8 cellular contexts compared by ENCODE assay signal in the genomic region with DNA sequence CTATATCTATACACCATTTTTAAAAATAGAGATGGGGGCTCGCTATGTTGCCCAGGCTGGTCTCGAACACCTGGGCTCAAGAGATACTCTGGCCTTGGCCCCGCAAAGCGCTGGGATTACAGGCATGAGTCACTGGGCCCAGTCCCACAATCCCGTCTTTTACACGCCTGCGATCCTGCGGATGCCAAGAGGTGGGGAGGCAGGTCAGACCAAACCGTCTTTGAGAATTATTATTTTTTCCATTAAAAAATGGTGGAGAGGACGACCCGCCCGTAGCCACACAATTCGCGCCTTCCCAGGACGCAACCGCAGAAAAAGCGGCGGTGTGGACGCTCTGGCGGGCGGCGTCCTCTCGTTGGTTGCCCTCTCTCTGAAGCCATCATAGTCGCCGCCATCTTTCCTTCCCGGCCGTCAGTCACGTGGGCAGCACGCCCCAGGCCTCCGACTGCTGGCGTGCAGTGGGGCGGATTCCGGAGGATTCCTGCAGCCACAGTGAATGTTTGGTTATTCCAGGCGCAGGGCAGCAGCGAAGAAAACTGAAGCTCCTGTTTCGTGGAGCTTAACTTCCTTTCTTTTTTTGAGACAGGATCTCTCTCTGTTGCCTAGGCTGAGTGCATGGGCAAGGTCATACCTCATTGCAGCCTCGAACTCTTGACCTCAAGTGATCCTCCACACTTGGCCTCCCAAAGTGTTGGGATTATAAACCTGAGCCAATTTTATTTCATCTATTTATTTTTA.
A peak's percentile ranks its signal among the peaks of the same experiment; 100 is the strongest.
DNase-seq lines count a peak whose midpoint lies in the region; ATAC-seq and TF ChIP-seq lines count a peak whose summit lies in the region.

No MANE protein-coding gene starts in this region.

- no peaks in the 10 kb centered on the region for H3K36me3 Mint-ChIP-seq in activated T-cell treated with anti-CD3 and anti-CD28 coated beads, Interleukin-2, amount 50 U/mL, for 24 hours (ENCODE audit: low read depth)

- H3K4me1 ChIP-seq in NT2/D1 (ENCODE audit: insufficient read depth, insufficient read length) = no peaks in the 10 kb centered on the region
- peaks cover 9 to 16% of the 10 kb centered on the region in 2 donors for H3K4me1 ChIP-seq in mucosa of rectum (ENCODE audit: control insufficient read depth in 2 of 2, insufficient read depth in 2 of 2, low read length in 2 of 2)

- no peak for TF ChIP-seq CTCF in GM10266 (IDR thresholded peaks at IDR 0.05; ENCODE audit: control insufficient read depth, insufficient read depth, low read depth, missing control alignments)

- ATAC-seq in HG03103 (IDR thresholded peaks at IDR 0.05; ENCODE audit: low read depth, unreplicated experiment) = peak; percentile 68
- no peak for ATAC-seq in GM21390 (IDR thresholded peaks at IDR 0.05; ENCODE audit: unreplicated experiment)

- TF ChIP-seq POLR2A in erythroblast (IDR thresholded peaks at IDR 0.05; ENCODE audit: low read length) = peak; percentile 55

- no peaks in the 10 kb centered on the region for H3K36me3 ChIP-seq in NT2/D1 (ENCODE audit: insufficient read depth, insufficient read length, low read length)
- H3K36me3 ChIP-seq in mucosa of rectum (ENCODE audit: control insufficient read depth in 2 of 2, insufficient read depth in 2 of 2, low read length in 2 of 2) = no peaks in the 10 kb centered on the region

- H3K4me3 ChIP-seq in NT2/D1 (ENCODE audit: insufficient read length, low read depth) = peak overlapping the region; percentile 47
- H3K4me3 ChIP-seq in mucosa of rectum (ENCODE audit: low read length in 2 of 2) = peak overlapping the region; percentile 56 to 71

- H3K9ac ChIP-seq in NT2/D1 (ENCODE audit: insufficient read length, low read depth) = peak overlapping the region; percentile 88
- H3K9ac ChIP-seq in mucosa of rectum (ENCODE audit: low read depth in 1 of 2, low read length in 2 of 2) = peak overlapping the region; percentile 54 to 68

- DNase-seq in GM10266 (ENCODE audit: extremely low spot score) (peak; percentile 81), NT2/D1 (ENCODE audit: low read depth, low spot score) (peak; percentile 92), erythroblast (lab: John Stamatoyannopoulos, UW) (peak; percentile 89)
- peak; percentile 87 for DNase-seq in activated T-cell treated with anti-CD3 and anti-CD28 coated beads, Interleukin-2, amount 50 U/mL, for 24 hours
- peak; percentile 59 to 71 for DNase-seq in stimulated activated CD8-positive, alpha-beta memory T cell treated with anti-CD3 and anti-CD28 coated beads, Interleukin-2, amount 100 ng/mL, for 48 hours (ENCODE audit: low read depth in 2 of 2)

- no peaks in the 10 kb centered on the region for H3K9me3 Mint-ChIP-seq in activated T-cell treated with anti-CD3 and anti-CD28 coated beads, Interleukin-2, amount 50 U/mL, for 24 hours

- no peaks in the 10 kb centered on the region for H3K9me3 ChIP-seq in NT2/D1 (ENCODE audit: insufficient read depth, low read length)
- H3K9me3 ChIP-seq in mucosa of rectum (ENCODE audit: control insufficient read depth in 2 of 2, low read length in 2 of 2) = no peaks in the 10 kb centered on the region

- peak overlapping the region; percentile 89 for H3K27ac ChIP-seq in mucosa of rectum (ENCODE audit: low read depth in 2 of 2, low read length in 2 of 2)

- no peaks in the 10 kb centered on the region for H3K27me3 ChIP-seq in NT2/D1 (ENCODE audit: insufficient read depth, insufficient read length)
- no peaks in the 10 kb centered on the region for H3K27me3 ChIP-seq in mucosa of rectum (ENCODE audit: control insufficient read depth in 2 of 2, insufficient read depth in 2 of 2, low read length in 2 of 2)

- no peaks in the 10 kb centered on the region for H3K27me3 Mint-ChIP-seq in activated T-cell treated with anti-CD3 and anti-CD28 coated beads, Interleukin-2, amount 50 U/mL, for 24 hours

- H3K27ac Mint-ChIP-seq in activated T-cell treated with anti-CD3 and anti-CD28 coated beads, Interleukin-2, amount 50 U/mL, for 24 hours = peak overlapping the region; percentile 85

- peaks cover 12% of the 10 kb centered on the region for H3K4me1 Mint-ChIP-seq in activated T-cell treated with anti-CD3 and anti-CD28 coated beads, Interleukin-2, amount 50 U/mL, for 24 hours (ENCODE audit: low read depth)

- H3K4me3 Mint-ChIP-seq in activated T-cell treated with anti-CD3 and anti-CD28 coated beads, Interleukin-2, amount 50 U/mL, for 24 hours = peak overlapping the region; percentile 73
